Comparison of ENCODE assay signal across 1 cellular context in genomic region chr9:125513634-125514413, GRCh38.
TF ChIP-seq lines count a peak whose summit lies in the region.

No MANE protein-coding gene starts in this region.

TF ChIP-seq in H1, 55 proteins besides CTCF, POLR2A, EP300 and RAD21 (continued from another document):
- no peak for TF ChIP-seq CBX5 (IDR thresholded peaks at IDR 0.05; ENCODE audit: low read depth, low read length)
